9 cellular contexts compared by ENCODE assay signal in the genomic region with DNA sequence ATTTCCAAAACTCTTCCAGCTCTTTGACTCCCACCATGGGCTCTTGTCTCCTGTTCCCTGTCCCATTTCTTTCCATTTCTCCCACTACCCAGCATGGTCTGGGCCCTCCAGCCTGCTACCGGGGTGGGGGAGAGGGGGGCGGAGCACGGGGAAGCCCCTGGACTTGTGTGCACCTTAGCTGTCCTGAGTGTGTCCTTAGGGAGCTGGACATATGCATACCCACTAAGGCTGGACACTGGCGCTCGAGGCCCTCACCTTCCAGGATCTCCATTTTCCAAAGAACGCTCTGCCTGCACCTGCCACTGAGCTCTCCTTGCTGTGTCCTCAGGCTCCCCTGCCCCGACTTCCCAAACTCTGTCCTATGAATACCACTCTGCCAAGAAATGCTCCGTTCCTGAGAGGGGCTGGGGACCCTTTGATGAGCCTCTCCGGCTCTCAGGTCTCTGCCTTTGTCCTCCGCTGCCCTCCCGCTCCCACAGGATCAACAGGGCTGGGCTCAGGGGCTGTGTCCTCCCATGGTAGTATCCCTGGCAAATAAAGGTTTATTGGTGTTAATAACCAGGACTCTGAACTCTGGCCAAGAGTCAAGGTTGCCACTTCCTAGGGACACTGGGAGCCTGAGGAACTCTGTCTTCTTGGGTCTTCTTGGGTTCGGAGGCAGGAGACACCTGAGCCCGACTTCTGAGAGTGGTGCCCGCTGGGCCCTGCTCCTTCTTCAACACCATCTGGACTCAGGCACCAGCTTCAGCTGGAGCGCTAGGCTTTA. TPM values are rescaled to one million over a fixed set of nuclear protein-coding genes. Genes with fewer than 3 reads are reported as not detected.
DNase-seq lines count a peak whose midpoint lies in the region; ATAC-seq and TF ChIP-seq lines count a peak whose summit lies in the region.
"Had no signal": no experiment of that assay in that cellular context is flagged by ENCODE, and none has a peak within 500 bp of the region (broad histone marks: within the 10 kb centered on the region; RNA-seq: fewer than 3 reads in every experiment).

No MANE protein-coding gene starts in this region.

- peaks cover 3% of the 10 kb centered on the region for H3K4me1 Mint-ChIP-seq in CD8-positive, alpha-beta T cell (ENCODE audit: low read depth)
- H3K4me1 Mint-ChIP-seq in osteocyte (ENCODE audit: unreplicated experiment) = peaks cover 14% of the 10 kb centered on the region

- ATAC-seq in CD8-positive, alpha-beta T cell = no peak
- ATAC-seq in Panc1 (no peak), HG03439 (IDR thresholded peaks at IDR 0.05; ENCODE audit: unreplicated experiment) (no peak), HG03442 (IDR thresholded peaks at IDR 0.05; ENCODE audit: unreplicated experiment) (no peak), omental fat pad (ENCODE audit: low FRiP score) (no peak)

- H3K9me3 ChIP-seq in CD8-positive, alpha-beta T cell (ENCODE audit: low read length) = no peaks in the 10 kb centered on the region
- no peaks in the 10 kb centered on the region for H3K9me3 ChIP-seq in Panc1 (ENCODE audit: control insufficient read depth, insufficient read depth, low read depth, low read length)

- H3K4me1 ChIP-seq in CD8-positive, alpha-beta T cell (ENCODE audit: insufficient read depth, low read length) = peaks cover 7% of the 10 kb centered on the region
- peaks cover 6% of the 10 kb centered on the region; the same call in 1 of the 2 replicates for H3K4me1 ChIP-seq in Panc1 (ENCODE audit: control insufficient read depth, insufficient read depth, low read length)

- no peak overlapping the region for H3K27ac ChIP-seq in CD8-positive, alpha-beta T cell (ENCODE audit: low read depth, low read length)
- peak overlapping the region; percentile 55 for H3K27ac ChIP-seq in Panc1 (ENCODE audit: low read length)

- H3K36me3 Mint-ChIP-seq in CD8-positive, alpha-beta T cell = no peaks in the 10 kb centered on the region
- H3K36me3 Mint-ChIP-seq in osteocyte (ENCODE audit: unreplicated experiment) = no peaks in the 10 kb centered on the region

- DNase-seq in CD8-positive, alpha-beta T cell = no peak
- DNase-seq in Panc1 (ENCODE audit: low read depth, low spot score) (no peak), epithelial cell of proximal tubule (ENCODE audit: low read depth) (no peak), osteocyte (ENCODE audit: extremely low spot score, unreplicated experiment) (no peak), SIG-M5 (lab: John Stamatoyannopoulos, UW) (no peak), omental fat pad (ENCODE audit: low spot score) (no peak)

- no TSS peak for BruUV-seq in Panc1 (replicated peaks; lab: Mats Ljungman, UMichigan)

- POLR2A ChIA-PET in CD8-positive, alpha-beta T cell (lab: Charles Lee) = no interaction called here
- POLR2A ChIA-PET in Panc1 (lab: Charles Lee) = no interaction called here

- H3K4me3 ChIP-seq in CD8-positive, alpha-beta T cell (ENCODE audit: low read depth, low read length) = no peak overlapping the region
- H3K4me3 ChIP-seq in Panc1 (ENCODE audit: low read depth in 2 of 2, low read length in 2 of 2) (peak overlapping the region; percentile 56 to 60), epithelial cell of proximal tubule (ENCODE audit: low read depth, low read length) (peak overlapping the region; percentile 72)

- H3K36me3 ChIP-seq in CD8-positive, alpha-beta T cell (ENCODE audit: insufficient read depth, low read length) = no peaks in the 10 kb centered on the region
- no peaks in the 10 kb centered on the region for H3K36me3 ChIP-seq in Panc1 (ENCODE audit: control insufficient read depth, insufficient read depth, low read length)

- CTCF ChIA-PET in CD8-positive, alpha-beta T cell (lab: Charles Lee) = interaction anchor here (1.0 to 3.6 kb wide), 5 partner anchors 9 to 52 kb away, joined by 3 to 47 read pairs (median 6); no protein-coding TSS in a partner anchor
- CTCF ChIA-PET in Panc1 (lab: Charles Lee) = interaction anchor here (0.7 kb wide), 2 partner anchors 11 to 28 kb away, joined by 5 to 9 read pairs; no protein-coding TSS in a partner anchor

- peaks cover 40% of the 10 kb centered on the region for H3K27me3 Mint-ChIP-seq in CD8-positive, alpha-beta T cell (ENCODE audit: low read depth)
- H3K27me3 Mint-ChIP-seq in osteocyte (ENCODE audit: unreplicated experiment) = no peaks in the 10 kb centered on the region

- intact Hi-C loops in CD8-positive, alpha-beta T cell (cut with DNase I, micrococcal nuclease) = loop anchor here in 1 of 2 experiments (5.0 kb wide), 1 partner anchor 36 kb away; the partner anchor contains the start of genes GDF9 and UQCRQ
- intact Hi-C loops in Panc1 (cut with micrococcal nuclease; ENCODE audit: unreplicated experiment) = loop anchor here (2.0 kb wide), 1 partner anchor 52 kb away; no protein-coding TSS in a partner anchor

- TF ChIP-seq CTCF in CD8-positive, alpha-beta T cell (IDR thresholded peaks at IDR 0.05) = no peak
- TF ChIP-seq CTCF in Panc1 (IDR thresholded peaks at IDR 0.05) (no peak), epithelial cell of proximal tubule (conservative IDR thresholded peaks at IDR 0.05; ENCODE audit: low read depth, low read length) (no peak), osteocyte (IDR thresholded peaks at IDR 0.05) (no peak), omental fat pad (IDR thresholded peaks at IDR 0.05) (no peak)

- in situ Hi-C loops in Panc1 (cut with HindIII; ENCODE audit: low pct_unique_long_range_greater_than_20kb, low sequenced_read_pairs) = no loop called here

- H3K27me3 ChIP-seq in CD8-positive, alpha-beta T cell (ENCODE audit: insufficient read depth, low read length) = peaks cover 15% of the 10 kb centered on the region
- no peaks in the 10 kb centered on the region for H3K27me3 ChIP-seq in Panc1 (ENCODE audit: control insufficient read depth, insufficient read depth, low read length)

- peak overlapping the region; percentile 77 for H3K4me3 Mint-ChIP-seq in CD8-positive, alpha-beta T cell
- peak overlapping the region; percentile 71 for H3K4me3 Mint-ChIP-seq in osteocyte (ENCODE audit: unreplicated experiment)

- no peaks in the 10 kb centered on the region for H3K9me3 Mint-ChIP-seq in CD8-positive, alpha-beta T cell
- H3K9me3 Mint-ChIP-seq in osteocyte (ENCODE audit: unreplicated experiment) = no peaks in the 10 kb centered on the region

- H3K27ac Mint-ChIP-seq in CD8-positive, alpha-beta T cell = no peak overlapping the region
- H3K27ac Mint-ChIP-seq in osteocyte (ENCODE audit: unreplicated experiment) = peak overlapping the region; percentile 14

RNA-seq across cellular contexts. Expression of gene SHROOM1, which starts 0.8 kb away (rescaled TPM):
- total RNA-seq in CD8-positive, alpha-beta T cell = under 1 TPM in 1 of 2 experiments, not detected in 1; 0.38 TPM
- total RNA-seq in Panc1 (2021; ENCODE audit: unreplicated experiment) (13.5 TPM), epithelial cell of proximal tubule (6.3 and 8.0 TPM in 2 replicates), osteocyte (3.2 and 4.5 TPM in 2 replicates), omental fat pad (10 to 100 TPM in 2 of 4 donors, 1 to 10 TPM in 2; 7.0 to 17.0 (median 9.1) TPM)
- polyA plus RNA-seq in Panc1 (2012; ENCODE audit: insufficient read length) = 13.1 TPM

RNA-seq across cellular contexts. Expression of gene SOWAHA, which starts 18.2 kb away (rescaled TPM):
- total RNA-seq in CD8-positive, alpha-beta T cell = not detected
- total RNA-seq in Panc1 (2021; ENCODE audit: unreplicated experiment) = not detected
- not detected for polyA plus RNA-seq in Panc1 (2012; ENCODE audit: insufficient read length)
- total RNA-seq in epithelial cell of proximal tubule = 0.06 and 0.22 TPM in 2 replicates
- total RNA-seq in osteocyte = not detected in 2 replicates
- total RNA-seq in omental fat pad = under 1 TPM in 2 of 4 donors, not detected in 2; 0.13 to 0.28 TPM
- total RNA-seq: LHCN-M2 had no signal

RNA-seq across cellular contexts. Expression of gene GDF9, which starts 35.0 kb away (rescaled TPM):
- total RNA-seq in CD8-positive, alpha-beta T cell = under 1 TPM; 0.43 to 0.72 TPM
- total RNA-seq in Panc1 (2021; ENCODE audit: unreplicated experiment) (0.54 TPM), epithelial cell of proximal tubule (0.14 and 0.52 TPM in 2 replicates), osteocyte (0.30 and 0.50 TPM in 2 replicates), omental fat pad (1 to 10 TPM in 1 of 4 donors, under 1 TPM in 2, not detected in 1; 0.24 to 1.3 (median 0.31) TPM)
- 0.51 TPM for polyA plus RNA-seq in Panc1 (2012; ENCODE audit: insufficient read length)
- total RNA-seq: LHCN-M2 had no signal

RNA-seq across cellular contexts. Expression of gene UQCRQ, which starts 35.2 kb away (rescaled TPM):
- 100 to 1,000 TPM; 124 to 128 TPM for total RNA-seq in CD8-positive, alpha-beta T cell
- 475 TPM for total RNA-seq in Panc1 (2021; ENCODE audit: unreplicated experiment)
- 381 TPM for polyA plus RNA-seq in Panc1 (2012; ENCODE audit: insufficient read length)
- 288 and 304 TPM in 2 replicates for total RNA-seq in epithelial cell of proximal tubule
- 371 and 387 TPM in 2 replicates for total RNA-seq in osteocyte
- 100 to 1,000 TPM in 3 of 4 donors, 10 to 100 TPM in 1; 89.7 to 173 (median 115) TPM for total RNA-seq in omental fat pad

RNA-seq across cellular contexts. Expression of gene LEAP2, which starts 42.2 kb away (rescaled TPM):
- under 1 TPM; 0.14 to 0.27 TPM for total RNA-seq in CD8-positive, alpha-beta T cell
- total RNA-seq in Panc1 (2021; ENCODE audit: unreplicated experiment) (1.4 TPM), epithelial cell of proximal tubule (0.22 and 0.35 TPM in 2 replicates), osteocyte (0.78 and 0.91 TPM in 2 replicates), omental fat pad (1 to 10 TPM in 3 of 4 donors, under 1 TPM in 1; 0.84 to 2.3 (median 1.4) TPM)
- polyA plus RNA-seq in Panc1 (2012; ENCODE audit: insufficient read length) = 0.35 TPM
